17 cellular contexts compared by ENCODE assay signal in the genomic region with DNA sequence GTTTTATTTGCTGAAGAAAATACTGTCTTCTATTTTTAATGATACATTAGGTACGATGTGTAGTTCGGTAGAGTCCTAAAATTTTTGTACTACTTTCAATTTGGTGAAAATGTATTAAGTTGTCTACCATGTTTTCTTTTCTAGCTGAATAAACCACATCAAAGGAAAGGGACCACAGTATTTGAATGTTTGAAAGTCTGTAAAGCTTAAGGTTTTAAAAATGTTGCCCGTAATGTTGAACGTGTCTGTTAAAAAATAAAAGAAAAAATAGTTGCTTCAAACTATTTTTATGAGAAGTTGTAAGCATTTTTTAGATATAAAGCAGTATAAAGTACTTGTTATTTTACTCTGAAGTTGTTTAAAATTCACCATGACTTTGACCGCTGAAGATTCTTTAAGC. TPM values are rescaled to one million over a fixed set of nuclear protein-coding genes. Genes with fewer than 3 reads are reported as not detected.
A peak's percentile ranks its signal among the peaks of the same experiment; 100 is the strongest.
DNase-seq lines count a peak whose midpoint lies in the region; ATAC-seq and TF ChIP-seq lines count a peak whose summit lies in the region.
"Had no signal": no experiment of that assay in that cellular context is flagged by ENCODE, and none has a peak within 500 bp of the region (broad histone marks: within the 10 kb centered on the region; RNA-seq: fewer than 3 reads in every experiment).

No MANE protein-coding gene starts in this region.

- H3K9ac ChIP-seq in KMS-11 = no peak overlapping the region

- no peaks in the 10 kb centered on the region for H3K9me3 Mint-ChIP-seq in activated CD4-positive, alpha-beta T cell treated with anti-CD3 and anti-CD28 coated beads, Interleukin-2, amount 10 ng/mL, durations not matched to agents 7 days and 5 days
- H3K9me3 Mint-ChIP-seq in activated naive CD8-positive, alpha-beta T cell (ENCODE audit: low read depth) = no peaks in the 10 kb centered on the region
- H3K9me3 Mint-ChIP-seq in nephron = no peaks in the 10 kb centered on the region

- peak overlapping the region; percentile 76 for H3K27ac Mint-ChIP-seq in activated CD4-positive, alpha-beta T cell treated with anti-CD3 and anti-CD28 coated beads, Interleukin-2, amount 10 ng/mL, durations not matched to agents 7 days and 5 days
- H3K27ac Mint-ChIP-seq in activated naive CD8-positive, alpha-beta T cell = peak overlapping the region; percentile 64
- H3K27ac Mint-ChIP-seq in nephron = no peak overlapping the region

- H3K27me3 ChIP-seq in KMS-11 (ENCODE audit: insufficient read depth, low read depth) = no peaks in the 10 kb centered on the region
- H3K27me3 ChIP-seq: Peyer's patch, tibial nerve had no signal

- peaks cover 23% of the 10 kb centered on the region; the same call in 1 of the 2 replicates for H3K36me3 ChIP-seq in KMS-11 (ENCODE audit: insufficient read depth)

- H3K27me3 Mint-ChIP-seq in activated CD4-positive, alpha-beta T cell treated with anti-CD3 and anti-CD28 coated beads, Interleukin-2, amount 10 ng/mL, durations not matched to agents 7 days and 5 days = no peaks in the 10 kb centered on the region
- H3K27me3 Mint-ChIP-seq in activated naive CD8-positive, alpha-beta T cell = no peaks in the 10 kb centered on the region
- H3K27me3 Mint-ChIP-seq in nephron (ENCODE audit: low read depth) = no peaks in the 10 kb centered on the region

- H3K4me1 ChIP-seq in KMS-11 (ENCODE audit: low read depth, poor library complexity, severe bottlenecking) = peaks cover 46% of the 10 kb centered on the region

- CTCF ChIA-PET in activated CD4-positive, alpha-beta T cell treated with anti-CD3 and anti-CD28 coated beads, Interleukin-2, amount 10 ng/mL, durations not matched to agents 7 days and 5 days (lab: Charles Lee) = interaction anchor here (1.1 kb wide), 1 partner anchor 40 kb away, joined by 3 read pairs; no protein-coding TSS in a partner anchor

- no peak for ATAC-seq in HG02588 (IDR thresholded peaks at IDR 0.05; ENCODE audit: unreplicated experiment)
- ATAC-seq: SK-N-SH treated with all-trans-retinoic acid at 6 μM for 48 hours had no signal

- TF ChIP-seq CTCF in KMS-11 (conservative IDR thresholded peaks at IDR 0.05; ENCODE audit: low read depth, low read length) (no peak), nephron (IDR thresholded peaks at IDR 0.05; ENCODE audit: unreplicated experiment in 3 of 3) (no peak)

- H3K36me3 Mint-ChIP-seq in activated CD4-positive, alpha-beta T cell treated with anti-CD3 and anti-CD28 coated beads, Interleukin-2, amount 10 ng/mL, durations not matched to agents 7 days and 5 days (ENCODE audit: low read depth) = peaks cover 62% of the 10 kb centered on the region
- peaks cover 20% of the 10 kb centered on the region for H3K36me3 Mint-ChIP-seq in activated naive CD8-positive, alpha-beta T cell
- peaks cover 58% of the 10 kb centered on the region for H3K36me3 Mint-ChIP-seq in nephron (ENCODE audit: low read depth)

- no peak overlapping the region for H2AFZ ChIP-seq in KMS-11 (ENCODE audit: low read depth)

- no peak overlapping the region for H3K27ac ChIP-seq in KMS-11
- H3K27ac ChIP-seq: Peyer's patch, tibial nerve had no signal

- peaks cover 55% of the 10 kb centered on the region for H3K4me1 Mint-ChIP-seq in activated CD4-positive, alpha-beta T cell treated with anti-CD3 and anti-CD28 coated beads, Interleukin-2, amount 10 ng/mL, durations not matched to agents 7 days and 5 days
- H3K4me1 Mint-ChIP-seq in activated naive CD8-positive, alpha-beta T cell (ENCODE audit: low read depth) = peaks cover 58% of the 10 kb centered on the region
- peaks cover 35% of the 10 kb centered on the region for H3K4me1 Mint-ChIP-seq in nephron

- H3K4me2 ChIP-seq in KMS-11 = peak overlapping the region; percentile 39

- no peaks in the 10 kb centered on the region for H4K20me1 ChIP-seq in KMS-11 (ENCODE audit: insufficient read depth)

- H3K4me3 ChIP-seq in KMS-11 (IDR thresholded peaks at IDR 0.05; ENCODE audit: insufficient read depth, low read depth, low read length) = no peak overlapping the region
- H3K4me3 ChIP-seq: Peyer's patch, tibial nerve had no signal

- POLR2A ChIA-PET in activated CD4-positive, alpha-beta T cell treated with anti-CD3 and anti-CD28 coated beads, Interleukin-2, amount 10 ng/mL, durations not matched to agents 7 days and 5 days (lab: Charles Lee) = no interaction called here

- H3K4me3 Mint-ChIP-seq in activated CD4-positive, alpha-beta T cell treated with anti-CD3 and anti-CD28 coated beads, Interleukin-2, amount 10 ng/mL, durations not matched to agents 7 days and 5 days = peak overlapping the region; percentile 93
- peak overlapping the region; percentile 94 for H3K4me3 Mint-ChIP-seq in activated naive CD8-positive, alpha-beta T cell
- peak overlapping the region in 2 of 3 experiments; percentile 19 to 73 for H3K4me3 Mint-ChIP-seq in nephron

- DNase-seq in activated CD4-positive, alpha-beta T cell treated with anti-CD3 and anti-CD28 coated beads, Interleukin-2, amount 10 ng/mL, durations not matched to agents 7 days and 5 days = no peak
- no peak for DNase-seq in activated CD4-positive, alpha-beta T cell treated with anti-CD3 and anti-CD28 coated beads for 1 hour
- no peak for DNase-seq in NCI-H128 (lab: John Stamatoyannopoulos, UW; ENCODE audit: unreplicated experiment)
- no peak for DNase-seq in HuH-7 (ENCODE audit: low spot score)
- DNase-seq: amniotic stem cell; GDM1; glutamatergic neuron; NCI-H2081; NCI-H526 treated with DMSO at 0.1 percent for 48 hours; Peyer's patch; stimulated activated CD4-positive, alpha-beta T cell treated with anti-CD3 and anti-CD28 coated beads, Interleukin-4, amount 100 ng/mL, for 4 hours had no signal

- peaks cover 38% of the 10 kb centered on the region for H3K79me2 ChIP-seq in KMS-11 (ENCODE audit: insufficient read depth, low read depth)

RNA-seq across cellular contexts. Expression of gene CDKN2AIP, which starts 3.2 kb away (rescaled TPM):
- total RNA-seq in activated CD4-positive, alpha-beta T cell treated with anti-CD3 and anti-CD28 coated beads, Interleukin-2, amount 10 ng/mL, durations not matched to agents 7 days and 5 days = 10 to 100 TPM; 28.2 to 30.2 TPM

RNA-seq across cellular contexts. Expression of gene ING2, which starts 57.2 kb away (rescaled TPM):
- 10 to 100 TPM; 11.5 to 12.8 TPM for total RNA-seq in activated CD4-positive, alpha-beta T cell treated with anti-CD3 and anti-CD28 coated beads, Interleukin-2, amount 10 ng/mL, durations not matched to agents 7 days and 5 days

Comparison
In these comparisons a context has a peak if more than half of its experiments do, and no peak if none do; other contexts are left out.
1. H3K27ac Mint-ChIP-seq: peak in activated CD4-positive, alpha-beta T cell treated with anti-CD3 and anti-CD28 coated beads, Interleukin-2, amount 10 ng/mL, durations not matched to agents 7 days and 5 days (single experiment) and activated naive CD8-positive, alpha-beta T cell (single experiment); none in nephron (0 of 3).
2. Peak in every context shown above with its lines, with median percentiles within 50 percentile points of each other: H3K4me3 Mint-ChIP-seq.